ENCODE assay signal across 2 cellular contexts in the genomic region with DNA sequence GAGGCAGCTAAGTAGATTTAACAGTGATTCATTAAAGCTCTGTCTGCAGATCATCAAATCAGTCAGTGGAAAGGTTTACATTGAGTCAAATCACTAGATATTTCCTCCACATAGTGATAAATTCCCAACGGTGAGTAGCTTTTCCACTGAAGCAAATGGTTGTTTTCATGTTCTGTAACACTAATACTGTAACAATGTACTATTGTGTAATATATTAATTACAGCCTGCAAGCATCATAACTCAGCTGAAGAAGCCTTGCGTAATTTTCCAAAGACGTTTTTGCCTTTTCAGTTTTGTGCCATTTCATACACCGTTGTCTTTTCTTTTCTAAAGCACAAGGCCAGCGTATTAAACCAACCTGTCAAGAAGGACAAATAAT.
TF ChIP-seq lines count a peak whose summit lies in the region.

No MANE protein-coding gene starts in this region.

TF ChIP-seq in A549, 52 proteins besides CTCF, POLR2A, EP300 and RAD21 (continued from another document):
- TF ChIP-seq, protein P1, sequence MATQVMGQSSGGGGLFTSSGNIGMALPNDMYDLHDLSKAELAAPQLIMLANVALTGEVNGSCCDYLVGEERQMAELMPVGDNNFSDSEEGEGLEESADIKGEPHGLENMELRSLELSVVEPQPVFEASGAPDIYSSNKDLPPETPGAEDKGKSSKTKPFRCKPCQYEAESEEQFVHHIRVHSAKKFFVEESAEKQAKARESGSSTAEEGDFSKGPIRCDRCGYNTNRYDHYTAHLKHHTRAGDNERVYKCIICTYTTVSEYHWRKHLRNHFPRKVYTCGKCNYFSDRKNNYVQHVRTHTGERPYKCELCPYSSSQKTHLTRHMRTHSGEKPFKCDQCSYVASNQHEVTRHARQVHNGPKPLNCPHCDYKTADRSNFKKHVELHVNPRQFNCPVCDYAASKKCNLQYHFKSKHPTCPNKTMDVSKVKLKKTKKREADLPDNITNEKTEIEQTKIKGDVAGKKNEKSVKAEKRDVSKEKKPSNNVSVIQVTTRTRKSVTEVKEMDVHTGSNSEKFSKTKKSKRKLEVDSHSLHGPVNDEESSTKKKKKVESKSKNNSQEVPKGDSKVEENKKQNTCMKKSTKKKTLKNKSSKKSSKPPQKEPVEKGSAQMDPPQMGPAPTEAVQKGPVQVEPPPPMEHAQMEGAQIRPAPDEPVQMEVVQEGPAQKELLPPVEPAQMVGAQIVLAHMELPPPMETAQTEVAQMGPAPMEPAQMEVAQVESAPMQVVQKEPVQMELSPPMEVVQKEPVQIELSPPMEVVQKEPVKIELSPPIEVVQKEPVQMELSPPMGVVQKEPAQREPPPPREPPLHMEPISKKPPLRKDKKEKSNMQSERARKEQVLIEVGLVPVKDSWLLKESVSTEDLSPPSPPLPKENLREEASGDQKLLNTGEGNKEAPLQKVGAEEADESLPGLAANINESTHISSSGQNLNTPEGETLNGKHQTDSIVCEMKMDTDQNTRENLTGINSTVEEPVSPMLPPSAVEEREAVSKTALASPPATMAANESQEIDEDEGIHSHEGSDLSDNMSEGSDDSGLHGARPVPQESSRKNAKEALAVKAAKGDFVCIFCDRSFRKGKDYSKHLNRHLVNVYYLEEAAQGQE (IDR thresholded peaks at IDR 0.05), result no peak

TF ChIP-seq in K562, 482 proteins besides CTCF, POLR2A, EP300 and RAD21:
- peak; percentile 85 for TF ChIP-seq CEBPB (tag; IDR thresholded peaks at IDR 0.05)
- no peak for TF ChIP-seq CEBPG (CRISPR knock-in tag; IDR thresholded peaks at IDR 0.05)
- peak; percentile 70 to 76 for TF ChIP-seq CEBPG (tag; conservative IDR thresholded peaks at IDR 0.05 in 1 of 2, IDR thresholded peaks at IDR 0.05 in 1 of 2)
- TF ChIP-seq C11orf30 (IDR thresholded peaks at IDR 0.05; ENCODE audit: low read depth), result no peak
